Comparison of ENCODE assay signal across 1 cellular context in genomic region chr2:99140056-99140859, GRCh38.
A peak's percentile ranks its signal among the peaks of the same experiment; 100 is the strongest.
TF ChIP-seq lines count a peak whose summit lies in the region.

No MANE protein-coding gene starts in this region.

TF ChIP-seq in HepG2, 621 proteins besides CTCF, POLR2A, EP300 and RAD21:
- TF ChIP-seq HNF4A (CRISPR knock-in tag; IDR thresholded peaks at IDR 0.05) (peak; percentile 20; the same call in 1 of the 2 replicates), ESRRA (CRISPR knock-in tag; IDR thresholded peaks at IDR 0.05; ENCODE audit: low read depth) (no peak), ZNF850 (CRISPR knock-in tag; conservative IDR thresholded peaks at IDR 0.05) (0 out of 2 replicates have a peak, but pooled peaks have one; percentile 75), ZNF354B (CRISPR knock-in tag; IDR thresholded peaks at IDR 0.05) (no peak), SMAD9 (CRISPR knock-in tag; IDR thresholded peaks at IDR 0.05) (peak; percentile 60; the same call in 1 of the 2 replicates), ZNF367 (CRISPR knock-in tag; IDR thresholded peaks at IDR 0.05; ENCODE audit: borderline replicate concordance) (0 out of 2 replicates have a peak, but pooled peaks have one; percentile 56), SIX1 (CRISPR knock-in tag; IDR thresholded peaks at IDR 0.05; ENCODE audit: borderline replicate concordance) (peak; percentile 13; the same call in 1 of the 2 replicates), BCL3 (CRISPR knock-in tag; IDR thresholded peaks at IDR 0.05) (no peak), ATF3 (CRISPR knock-in tag; IDR thresholded peaks at IDR 0.05) (no peak), ZNF512 (CRISPR knock-in tag; IDR thresholded peaks at IDR 0.05) (no peak), ZNF33A (CRISPR knock-in tag; IDR thresholded peaks at IDR 0.05; ENCODE audit: borderline replicate concordance) (peak; percentile 9; the same call in 1 of the 2 replicates), PRDM15 (CRISPR knock-in tag; IDR thresholded peaks at IDR 0.05) (no peak), TEAD3 (CRISPR knock-in tag; optimal IDR thresholded peaks at IDR 0.05; ENCODE audit: borderline replicate concordance) (peak; percentile 11), PRPF4 (IDR thresholded peaks at IDR 0.05; ENCODE audit: low read depth, low read length, poor library complexity, severe bottlenecking) (no peak), TEAD2 (CRISPR knock-in tag; IDR thresholded peaks at IDR 0.05) (no peak), ZNF501 (CRISPR knock-in tag; IDR thresholded peaks at IDR 0.05) (no peak), MAFK (conservative IDR thresholded peaks at IDR 0.05 in 1 of 2, IDR thresholded peaks at IDR 0.05 in 1 of 2; ENCODE audit: low read length in 2 of 2) (no peak), KDM2A (CRISPR knock-in tag; IDR thresholded peaks at IDR 0.05; ENCODE audit: borderline replicate concordance, low read depth) (no peak), RFX1 (IDR thresholded peaks at IDR 0.05) (no peak), YEATS4 (CRISPR knock-in tag; IDR thresholded peaks at IDR 0.05; ENCODE audit: borderline replicate concordance) (no peak), ZNF816 (CRISPR knock-in tag; IDR thresholded peaks at IDR 0.05; ENCODE audit: borderline replicate concordance) (peak; percentile 27; the same call in 1 of the 2 replicates)
